Comparison of ENCODE assay signal across 8 cellular contexts in the genomic region with DNA sequence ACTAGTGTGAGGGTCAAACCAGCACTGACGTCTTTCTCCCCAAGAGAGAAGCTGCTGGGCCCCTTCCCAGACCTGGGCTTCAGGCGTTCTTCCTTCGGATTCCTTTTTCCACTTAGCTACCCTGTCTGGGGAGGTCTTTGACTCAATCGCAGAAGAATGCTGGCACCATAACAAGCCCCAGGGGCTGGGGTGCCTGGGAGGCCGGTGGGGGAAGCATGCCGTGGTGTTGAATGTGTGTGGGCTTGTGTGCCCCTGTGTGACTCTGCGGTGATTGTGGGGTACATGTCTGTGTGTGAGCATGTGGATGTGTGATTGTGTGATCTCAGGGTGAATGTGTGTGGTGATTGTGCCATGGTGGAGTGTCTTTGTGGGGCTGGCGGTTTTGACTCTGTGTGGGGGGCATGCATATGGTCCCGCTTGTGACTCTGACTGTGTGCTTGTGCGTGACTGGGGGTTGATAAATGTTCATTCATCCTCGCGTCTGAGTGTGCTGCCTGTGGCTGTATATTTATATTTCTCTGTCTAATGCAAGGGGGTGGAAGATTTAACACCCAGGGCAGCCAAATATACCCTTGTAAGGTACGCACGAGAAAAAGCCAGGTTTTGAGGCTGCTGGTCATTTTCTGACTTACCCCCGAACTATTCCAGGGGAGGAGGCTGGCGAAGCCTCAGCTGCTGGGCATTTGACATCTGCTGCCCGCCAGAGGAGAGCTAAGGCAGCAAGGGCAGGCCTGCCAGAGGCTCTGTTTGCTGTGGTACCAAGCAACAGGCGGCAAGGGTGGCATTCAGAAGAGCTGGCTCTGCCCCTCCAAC. TPM values are rescaled to one million over a fixed set of nuclear protein-coding genes. Genes with fewer than 3 reads are reported as not detected.
DNase-seq lines count a peak whose midpoint lies in the region; ATAC-seq and TF ChIP-seq lines count a peak whose summit lies in the region.

No MANE protein-coding gene starts in this region.

- ATAC-seq in GM21423 (IDR thresholded peaks at IDR 0.05; ENCODE audit: unreplicated experiment) (no peak), HG03108 (IDR thresholded peaks at IDR 0.05; ENCODE audit: unreplicated experiment) (no peak)

- H3K27ac Mint-ChIP-seq in HFFc6 = peak overlapping the region; percentile 98

- peaks cover 4% of the 10 kb centered on the region for H3K4me1 ChIP-seq in iPS-18a (ENCODE audit: control insufficient read depth, low read depth, low read length)
- H3K4me1 ChIP-seq in spleen = peaks cover 3 to 35% (median 23%) of the 10 kb centered on the region in 6 donors

- peaks cover 2% of the 10 kb centered on the region; the same call in 1 of the 2 replicates for H3K27me3 Mint-ChIP-seq in HFFc6 (ENCODE audit: insufficient read depth)

- H3K27ac ChIP-seq in iPS-18a (ENCODE audit: low read length) = no peak overlapping the region
- H3K27ac ChIP-seq in spleen = peak overlapping the region in 2 of 8 donors; percentile 69 to 79

- H3K9ac ChIP-seq in iPS-18a (ENCODE audit: low read length) = no peak overlapping the region

- WGBS in spleen, 5 donors = 65 to 75% (median 70%) methylated on average over 17 to 18 of the region's 18 CpGs

- intact Hi-C loops in spleen (cut with DNase I; ENCODE audit: low total_unique reads) = no loop called here

- H3K4me3 ChIP-seq in iPS-18a (ENCODE audit: low read length) (peak overlapping the region; percentile 53), spleen (peak overlapping the region in 4 of 8 donors; percentile 33 to 70 (median 51))

- TF ChIP-seq CTCF in HFFc6 (IDR thresholded peaks at IDR 0.05) (no peak), spleen (IDR thresholded peaks at IDR 0.05 in 8 of 11, conservative IDR thresholded peaks at IDR 0.05 in 3 of 11) (no peak)

- no peaks in the 10 kb centered on the region for H3K9me3 Mint-ChIP-seq in HFFc6

- DNase-seq in HFFc6 (peak; percentile 95), amniotic stem cell (lab: John Stamatoyannopoulos, UW) (peak; percentile 84), spleen (peak; percentile 64), NCI-H526 treated with DMSO at 0.1 percent for 48 hours (lab: John Stamatoyannopoulos, UW) (no peak), NCI-H2227 treated with DMSO at 0.1 percent for 48 hours (lab: John Stamatoyannopoulos, UW) (no peak)

- peaks cover 7% of the 10 kb centered on the region for H3K36me3 Mint-ChIP-seq in HFFc6 (ENCODE audit: low read depth)

- H3K4me3 Mint-ChIP-seq in HFFc6 = peak overlapping the region; percentile 78

- peaks cover 33% of the 10 kb centered on the region for H3K27me3 ChIP-seq in iPS-18a (ENCODE audit: control insufficient read depth, insufficient read depth, low read length)
- peaks cover 0 to 46% (median 20%) of the 10 kb centered on the region in 7 donors for H3K27me3 ChIP-seq in spleen (replicated peaks in 1 of 7)

- no peak for TF ChIP-seq POLR2A in spleen (IDR thresholded peaks at IDR 0.05)

- H3K4me1 Mint-ChIP-seq in HFFc6 (ENCODE audit: low read depth) = peaks cover 54% of the 10 kb centered on the region

- H3K9me3 ChIP-seq in iPS-18a (ENCODE audit: control insufficient read depth, low read depth, low read length) (no peaks in the 10 kb centered on the region), spleen (no peaks in the 10 kb centered on the region)

- H3K36me3 ChIP-seq in iPS-18a (ENCODE audit: control insufficient read depth, low read depth, low read length) (no peaks in the 10 kb centered on the region), spleen (no peaks in the 10 kb centered on the region)

RNA-seq across cellular contexts. Expression of gene SYNC, which starts 1.1 kb away (rescaled TPM):
- 10 to 100 TPM; 40.8 to 51.1 (median 48.1) TPM for total RNA-seq in HFFc6 (2021; fragmentation: NEBNext Ultra II Directional; extraction: Animal tissue kit (Norgen Biotek cat#: 25700))
- total RNA-seq in spleen = 1 to 10 TPM; 1.3 to 9.2 (median 6.5) TPM
- 1 to 10 TPM; 1.2 to 4.5 (median 1.7) TPM for polyA plus RNA-seq in spleen

RNA-seq across cellular contexts. Expression of gene RBBP4, which starts 52.7 kb away (rescaled TPM):
- 100 to 1,000 TPM; 108 to 137 (median 124) TPM for total RNA-seq in HFFc6 (2021; fragmentation: NEBNext Ultra II Directional; extraction: Animal tissue kit (Norgen Biotek cat#: 25700))
- 100 to 1,000 TPM; 122 to 181 (median 158) TPM for total RNA-seq in spleen
- polyA plus RNA-seq in spleen = 10 to 100 TPM; 42.4 to 74.1 (median 61.0) TPM

RNA-seq across cellular contexts. Expression of gene ZBTB8OS, which starts 53.3 kb away (rescaled TPM):
- 10 to 100 TPM; 44.9 to 52.7 (median 47.4) TPM for total RNA-seq in HFFc6 (2021; fragmentation: NEBNext Ultra II Directional; extraction: Animal tissue kit (Norgen Biotek cat#: 25700))
- 10 to 100 TPM; 26.7 to 46.2 (median 35.4) TPM for total RNA-seq in spleen
- polyA plus RNA-seq in spleen = 10 to 100 TPM; 52.9 to 70.5 (median 53.1) TPM

Comparison
In these comparisons a context has a peak if more than half of its experiments do, and no peak if none do; other contexts are left out.
1. DNase-seq: peak in HFFc6 (single experiment), amniotic stem cell (single experiment) and spleen (single experiment); none in NCI-H526 treated with DMSO at 0.1 percent for 48 hours (single experiment) and NCI-H2227 treated with DMSO at 0.1 percent for 48 hours (single experiment).
2. RNA of gene SYNC, which starts 1.1 kb away (total RNA-seq): 40.8 to 51.1 TPM in HFFc6; 1.3 to 9.2 TPM in spleen; every median in the first group is over 4 times any median in the second.